ENCODE assay signal across 8 cellular contexts in the genomic region with DNA sequence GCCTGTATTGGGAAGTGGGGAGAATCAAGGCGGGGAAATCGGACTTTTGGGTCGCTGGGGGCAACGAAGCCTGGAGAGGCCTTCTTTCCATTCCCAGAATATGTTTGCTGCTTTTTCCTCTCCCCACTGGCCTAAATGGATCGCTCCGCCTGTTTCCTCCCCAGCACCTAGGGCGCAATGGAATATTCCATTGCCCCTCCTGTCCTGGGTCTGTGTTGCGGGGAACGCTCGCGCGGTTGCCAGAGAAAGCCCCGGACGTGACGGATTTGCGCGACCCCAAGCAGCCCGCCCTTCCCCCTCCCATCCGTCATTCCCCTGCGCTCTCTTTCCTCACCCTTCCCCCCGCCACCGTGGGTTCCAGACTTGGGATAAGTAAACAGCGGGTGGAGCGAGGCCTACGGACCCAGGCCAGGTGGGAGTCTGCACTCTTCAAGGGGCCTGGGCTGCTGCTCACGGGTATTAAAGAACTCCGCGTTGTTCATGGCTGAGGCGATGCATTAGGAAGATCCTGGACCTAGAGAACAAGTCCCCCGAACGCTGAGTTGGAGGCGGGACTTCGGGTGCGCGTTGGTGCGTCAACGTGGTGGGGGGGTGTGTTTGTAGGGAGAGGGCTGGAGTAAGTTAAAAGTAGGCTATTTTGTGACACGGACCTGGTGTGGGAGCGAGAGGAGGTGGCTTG. TPM values are rescaled to one million over a fixed set of nuclear protein-coding genes. Genes with fewer than 3 reads are reported as not detected.
DNase-seq lines count a peak whose midpoint lies in the region; ATAC-seq and TF ChIP-seq lines count a peak whose summit lies in the region.

A gene with protein sequence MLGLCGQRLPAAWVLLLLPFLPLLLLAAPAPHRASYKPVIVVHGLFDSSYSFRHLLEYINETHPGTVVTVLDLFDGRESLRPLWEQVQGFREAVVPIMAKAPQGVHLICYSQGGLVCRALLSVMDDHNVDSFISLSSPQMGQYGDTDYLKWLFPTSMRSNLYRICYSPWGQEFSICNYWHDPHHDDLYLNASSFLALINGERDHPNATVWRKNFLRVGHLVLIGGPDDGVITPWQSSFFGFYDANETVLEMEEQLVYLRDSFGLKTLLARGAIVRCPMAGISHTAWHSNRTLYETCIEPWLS (plus strand): TSS at position 307 of the 679 bp plus-strand sequence. CDS start 454 bp downstream, outside the sequence.

- intact Hi-C loops in dendritic cell treated with granulocyte-macrophage colony-stimulating factor and Interleukin-4, amounts not matched to agents 40 ng/mL and 50 ng/mL, for 4 days (cut with micrococcal nuclease): loop anchor here (1.0 kb wide), 1 partner anchor 27 kb away; no protein-coding TSS in a partner anchor
- intact Hi-C loops in left lung (cut with DNase I): loop anchor here in 1 of 2 donors (5.0 kb wide), 1 partner anchor 37 kb away; no protein-coding TSS in a partner anchor

- TF ChIP-seq CTCF in left lung (IDR thresholded peaks at IDR 0.05): no peak

- no peaks in the 10 kb centered on the region for H3K9me3 ChIP-seq in left lung

- H3K4me1 ChIP-seq in left lung: peaks cover 15 to 45% of the 10 kb centered on the region in 2 donors

- DNase-seq in D341Med (ENCODE audit: low spot score) (peak; percentile 93), NCI-H69 (lab: John Stamatoyannopoulos, UW) (peak; percentile 96), left lung (peak in 1 of 2 donors; percentile 81)
- DNase-seq in activated CD4-positive, alpha-beta T cell treated with anti-CD3 and anti-CD28 coated beads, Interleukin-2, amount 50 U/mL, for 48 hours: peak; percentile 78 to 83
- DNase-seq in stimulated activated CD4-positive, alpha-beta T cell treated with anti-CD3 and anti-CD28 coated beads, Interleukin-1b, Interleukin-23, amount 100 ng/mL, for 48 hours: peak; percentile 82

- H3K27ac ChIP-seq in left lung: peak within 1 kb of the TSS; percentile 80 to 84

- peak within 1 kb of the TSS; percentile 47 to 62 for H3K4me3 ChIP-seq in left lung

- peak; percentile 28 for ATAC-seq in HG03159 (IDR thresholded peaks at IDR 0.05; ENCODE audit: unreplicated experiment)
- ATAC-seq in left lung: peak; percentile 71
- no peak for ATAC-seq in HG03039 (IDR thresholded peaks at IDR 0.05; ENCODE audit: unreplicated experiment)

- peaks cover 0 to 14% of the 10 kb centered on the region in 2 donors for H3K36me3 ChIP-seq in left lung

- H3K27ac Mint-ChIP-seq in dendritic cell treated with granulocyte-macrophage colony-stimulating factor and Interleukin-4, amounts not matched to agents 40 ng/mL and 50 ng/mL, for 4 days: peak within 1 kb of the TSS; percentile 61

- H3K4me1 Mint-ChIP-seq in dendritic cell treated with granulocyte-macrophage colony-stimulating factor and Interleukin-4, amounts not matched to agents 40 ng/mL and 50 ng/mL, for 4 days (ENCODE audit: low read depth): peaks cover 38% of the 10 kb centered on the region

- H3K9me3 Mint-ChIP-seq in dendritic cell treated with granulocyte-macrophage colony-stimulating factor and Interleukin-4, amounts not matched to agents 40 ng/mL and 50 ng/mL, for 4 days: no peaks in the 10 kb centered on the region

- peaks cover 30 to 84% of the 10 kb centered on the region in 2 donors for H3K27me3 ChIP-seq in left lung

- H3K4me3 Mint-ChIP-seq in dendritic cell treated with granulocyte-macrophage colony-stimulating factor and Interleukin-4, amounts not matched to agents 40 ng/mL and 50 ng/mL, for 4 days: peak within 1 kb of the TSS; percentile 86

- peaks cover 63% of the 10 kb centered on the region for H3K27me3 Mint-ChIP-seq in dendritic cell treated with granulocyte-macrophage colony-stimulating factor and Interleukin-4, amounts not matched to agents 40 ng/mL and 50 ng/mL, for 4 days

- H3K36me3 Mint-ChIP-seq in dendritic cell treated with granulocyte-macrophage colony-stimulating factor and Interleukin-4, amounts not matched to agents 40 ng/mL and 50 ng/mL, for 4 days (ENCODE audit: low read depth): no peaks in the 10 kb centered on the region

RNA-seq across cellular contexts. Expression of the gene that starts here (rescaled TPM):
- 10 to 100 TPM in 1 of 2 donors, 1 to 10 TPM in 1; 8.9 to 17.9 TPM for total RNA-seq in left lung
